Comparison of ENCODE assay signal across 9 cellular contexts in the genomic region with DNA sequence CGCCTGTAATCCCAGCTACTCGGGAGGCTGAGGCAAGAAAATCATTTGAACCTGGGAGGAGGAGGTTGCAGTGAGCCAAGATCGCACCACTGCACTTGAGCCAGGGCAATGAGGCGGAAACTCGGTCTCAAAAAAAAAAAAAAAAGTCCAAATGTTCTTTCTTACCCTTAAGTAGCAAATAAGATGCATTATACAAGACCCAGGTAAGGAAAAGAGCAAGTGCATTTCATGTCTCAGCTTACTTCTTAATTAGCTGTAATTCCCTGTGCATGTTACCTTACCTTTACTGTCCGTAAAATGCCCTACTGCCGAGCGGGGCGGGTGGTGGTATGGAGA. TPM values are rescaled to one million over a fixed set of nuclear protein-coding genes. Genes with fewer than 3 reads are reported as not detected.
DNase-seq lines count a peak whose midpoint lies in the region; ATAC-seq and TF ChIP-seq lines count a peak whose summit lies in the region.
"Had no signal": no experiment of that assay in that cellular context is flagged by ENCODE, and none has a peak within 500 bp of the region (broad histone marks: within the 10 kb centered on the region; RNA-seq: fewer than 3 reads in every experiment).

No MANE protein-coding gene starts in this region.

- H3K27ac ChIP-seq in duodenal mucosa (ENCODE audit: low read depth, low read length) = no peak overlapping the region
- no peak overlapping the region for H3K27ac ChIP-seq in neural cell (ENCODE audit: low read length)
- H3K27ac ChIP-seq: SK-N-MC had no signal

- POLR2A ChIA-PET in BJ (lab: Charles Lee) = no interaction called here

- peaks cover 3 to 6% of the 10 kb centered on the region in 2 donors for H3K4me1 ChIP-seq in duodenal mucosa (ENCODE audit: control insufficient read depth in 1 of 2, insufficient read depth in 2 of 2, low read length in 2 of 2)
- no peaks in the 10 kb centered on the region; the same call in 1 of the 2 replicates for H3K4me1 ChIP-seq in HAP-1

- H4K20me1 ChIP-seq in neural cell (ENCODE audit: insufficient read depth) = no peaks in the 10 kb centered on the region

- TF ChIP-seq EP300 in neural cell (conservative IDR thresholded peaks at IDR 0.05; ENCODE audit: poor library complexity, severe bottlenecking) = no peak

- no peak for DNase-seq in BJ (ENCODE audit: low read depth)
- no peak for DNase-seq in NB4 (ENCODE audit: low read depth)
- no peak for DNase-seq in DMS153 (lab: John Stamatoyannopoulos, UW)
- no peak for DNase-seq in T1000 (lab: John Stamatoyannopoulos, UW)
- no peak for DNase-seq in HAP-1 (ENCODE audit: low spot score in 2 of 2)

- H3K9me3 ChIP-seq in duodenal mucosa (ENCODE audit: control insufficient read depth in 1 of 2, low read length in 2 of 2) = peaks cover 0 to 4% of the 10 kb centered on the region in 2 donors
- no peaks in the 10 kb centered on the region for H3K9me3 ChIP-seq in neural cell (ENCODE audit: low read length)
- no peaks in the 10 kb centered on the region for H3K9me3 ChIP-seq in HAP-1

- no peak for ATAC-seq in GM18505 (IDR thresholded peaks at IDR 0.05; ENCODE audit: unreplicated experiment)

- TF ChIP-seq CTCF in BJ (IDR thresholded peaks at IDR 0.05; ENCODE audit: insufficient read depth, low read depth, low read length) = no peak
- no peak for TF ChIP-seq CTCF in NB4 (IDR thresholded peaks at IDR 0.05; ENCODE audit: low read depth, low read length)
- TF ChIP-seq CTCF in neural cell (IDR thresholded peaks at IDR 0.05; ENCODE audit: poor library complexity, severe bottlenecking) = no peak

- no peaks in the 10 kb centered on the region for H3K9me2 ChIP-seq in neural cell (ENCODE audit: insufficient read depth, low read length)

- H3K9ac ChIP-seq in duodenal mucosa (ENCODE audit: low read depth in 1 of 2, low read length in 2 of 2) (peak overlapping the region in 1 of 2 donors; percentile 82), neural cell (ENCODE audit: low read length) (no peak overlapping the region)

- H3K27me3 ChIP-seq in BJ (ENCODE audit: control insufficient read depth, insufficient read depth, low read length) (no peaks in the 10 kb centered on the region), duodenal mucosa (ENCODE audit: control insufficient read depth in 1 of 2, insufficient read depth in 2 of 2, low read length in 2 of 2) (no peaks in the 10 kb centered on the region), neural cell (ENCODE audit: insufficient read depth, low read depth, low read length) (no peaks in the 10 kb centered on the region), HAP-1 (ENCODE audit: low read depth) (no peaks in the 10 kb centered on the region)

- no peak overlapping the region for H3K4me2 ChIP-seq in neural cell (ENCODE audit: low read length)

- H3F3A ChIP-seq in neural cell (ENCODE audit: insufficient read depth, low read length, poor library complexity, severe bottlenecking) = no peaks in the 10 kb centered on the region

- TF ChIP-seq RAD21 in neural cell (conservative IDR thresholded peaks at IDR 0.05) = no peak

- H3K79me2 ChIP-seq in neural cell (replicated peaks; ENCODE audit: insufficient read depth, low read length) = peaks cover 3% of the 10 kb centered on the region

- in situ Hi-C loops in HAP-1 (cut with MboI; ENCODE audit: low sequenced_read_pairs) = no loop called here

- H3K4me3 ChIP-seq in BJ (ENCODE audit: low read depth, low read length) (peak overlapping the region; percentile 55), NB4 (ENCODE audit: low read depth, low read length) (peak overlapping the region; percentile 44), duodenal mucosa (ENCODE audit: low read depth in 1 of 2, low read length in 2 of 2) (peak overlapping the region; percentile 81 to 95), neural cell (ENCODE audit: low read length) (peak overlapping the region; percentile 81), HAP-1 (no peak overlapping the region)
- H3K4me3 ChIP-seq: SK-N-MC had no signal

- no peak for TF ChIP-seq POLR2A in NB4 (IDR thresholded peaks at IDR 0.05; ENCODE audit: extremely low read depth, insufficient read length)
- no peak for TF ChIP-seq POLR2A in GM18505 (IDR thresholded peaks at IDR 0.05; ENCODE audit: borderline replicate concordance, extremely low read depth, insufficient read depth, insufficient read length)

- no peak overlapping the region for H2AFZ ChIP-seq in neural cell (ENCODE audit: low read depth, low read length)

- CTCF ChIA-PET in BJ (lab: Yijun Ruan, JAX) = no interaction called here

- H3K36me3 ChIP-seq in BJ (ENCODE audit: control insufficient read depth, insufficient read depth, low read length) (no peaks in the 10 kb centered on the region), duodenal mucosa (ENCODE audit: control insufficient read depth in 1 of 2, insufficient read depth in 2 of 2, low read length in 2 of 2) (no peaks in the 10 kb centered on the region), neural cell (ENCODE audit: insufficient read depth, low read length) (no peaks in the 10 kb centered on the region), HAP-1 (replicated peaks) (no peaks in the 10 kb centered on the region)

TF ChIP-seq in neural cell, 6 proteins besides CTCF, POLR2A, EP300 and RAD21:
- TF ChIP-seq TAF1 (IDR thresholded peaks at IDR 0.05; ENCODE audit: low read depth) (no peak), POLR2AphosphoS5 (IDR thresholded peaks at IDR 0.05) (no peak), MXI1 (conservative IDR thresholded peaks at IDR 0.05; ENCODE audit: poor library complexity, severe bottlenecking) (no peak), REST (IDR thresholded peaks at IDR 0.05; ENCODE audit: borderline replicate concordance) (no peak), EZH2 (IDR thresholded peaks at IDR 0.05; ENCODE audit: borderline replicate concordance, insufficient read depth, low read length, poor library complexity, severe bottlenecking) (no peak)

RNA-seq across cellular contexts. Expression of gene ZNF681, which starts 3.8 kb away (rescaled TPM):
- 0.04 and 0.10 TPM in 2 replicates for polyA plus RNA-seq in BJ (2011; rRNA removed)
- polyA minus RNA-seq in BJ (2011; rRNA and poly(A)+ RNA removed) = 0.05 and 0.24 TPM in 2 replicates
- polyA plus RNA-seq in neural cell = 3.2 and 3.6 TPM in 2 replicates
- 8.0 and 8.2 TPM in 2 replicates for polyA minus RNA-seq in neural cell
